Comparison of ENCODE assay signal across 22 cellular contexts in the genomic region with DNA sequence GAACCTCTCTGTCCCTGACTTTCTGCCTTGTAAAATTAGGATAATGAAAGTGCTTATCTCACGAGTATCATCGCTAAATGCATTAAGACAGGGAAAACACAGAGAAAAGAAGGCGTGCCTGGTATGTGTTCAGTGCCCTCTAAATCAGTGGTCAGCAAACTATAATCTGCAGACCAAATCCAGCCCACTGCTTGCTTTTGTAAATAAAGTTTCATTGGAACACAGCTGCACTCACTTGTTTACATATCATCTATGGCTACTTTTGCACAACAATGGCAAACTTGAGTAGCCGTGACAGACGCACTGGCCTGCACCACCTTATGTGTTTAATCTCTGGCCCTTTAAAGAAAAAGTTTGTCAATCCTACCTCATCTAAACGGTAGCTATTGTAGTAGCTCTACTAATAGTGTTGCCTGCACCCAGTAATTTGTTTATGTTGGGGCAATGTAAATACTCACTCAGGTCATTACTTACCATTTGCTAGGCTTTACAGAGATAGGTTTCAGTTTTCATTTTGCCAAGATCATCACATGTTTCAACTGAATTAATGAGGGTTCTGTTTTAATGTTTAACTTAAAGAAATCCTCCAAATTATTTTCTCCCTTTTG.
DNase-seq lines count a peak whose midpoint lies in the region; ATAC-seq and TF ChIP-seq lines count a peak whose summit lies in the region.
"Had no signal": no experiment of that assay in that cellular context is flagged by ENCODE, and none has a peak within 500 bp of the region (broad histone marks: within the 10 kb centered on the region; RNA-seq: fewer than 3 reads in every experiment).

No MANE protein-coding gene starts in this region.

- no peaks in the 10 kb centered on the region for H4K20me1 ChIP-seq in MM.1S (ENCODE audit: insufficient read depth, low read length)

- DNase-seq in DMS153 (lab: John Stamatoyannopoulos, UW) (peak; percentile 4), DMS153 treated with DMSO at 0.1 percent for 48 hours (lab: John Stamatoyannopoulos, UW; ENCODE audit: unreplicated experiment) (no peak), COLO668 (lab: John Stamatoyannopoulos, UW; ENCODE audit: unreplicated experiment) (peak; percentile 16), MM.1S (peak; percentile 15), dermis blood vessel endothelial cell (peak; percentile 23), DMS53 treated with DMSO at 0.1 percent for 48 hours (lab: John Stamatoyannopoulos, UW; ENCODE audit: unreplicated experiment) (no peak), DMS79 (lab: John Stamatoyannopoulos, UW) (no peak)
- DNase-seq: activated CD8-positive, alpha-beta T cell treated with anti-CD3 and anti-CD28 coated beads for 36 hours; activated gamma-delta T cell treated with Interleukin-2 at 50 U/mL for 16 hours; CD8-positive, alpha-beta T cell; DMS79 treated with DMSO at 0.1 percent for 48 hours; effector memory CD8-positive, alpha-beta T cell; esophagus squamous epithelium; GM23248; spleen; stimulated activated CD4-positive, alpha-beta T cell treated with anti-CD3 and anti-CD28 coated beads, Interleukin-4, amount 100 ng/mL, for 4 hours; T-helper 9 cell; trophoblast cell had no signal

- no peak overlapping the region for H3K27ac ChIP-seq in MM.1S (ENCODE audit: low read length)
- H3K27ac ChIP-seq: 22Rv1, GM23248, neutrophil, spleen had no signal

- no peaks in the 10 kb centered on the region for H3F3A ChIP-seq in MM.1S (ENCODE audit: insufficient read depth, low read length)

- peaks cover 6% of the 10 kb centered on the region; the same call in 1 of the 2 replicates for H3K4me1 ChIP-seq in MM.1S (ENCODE audit: low read length)
- H3K4me1 ChIP-seq: esophagus squamous epithelium had no signal

- H3K27me3 ChIP-seq in MM.1S (replicated peaks; ENCODE audit: insufficient read depth, low read length) = no peaks in the 10 kb centered on the region
- H3K27me3 ChIP-seq: esophagus squamous epithelium, spleen had no signal

- TF ChIP-seq CTCF in MM.1S (IDR thresholded peaks at IDR 0.05; ENCODE audit: low read length) = no peak

- H3K79me2 ChIP-seq in MM.1S (ENCODE audit: low read length) = no peaks in the 10 kb centered on the region

- H3K36me3 ChIP-seq in MM.1S (replicated peaks; ENCODE audit: insufficient read depth, low read length) = no peaks in the 10 kb centered on the region
- H3K36me3 ChIP-seq: esophagus squamous epithelium, neutrophil, spleen had no signal

- no peak for ATAC-seq in HG02678 (IDR thresholded peaks at IDR 0.05; ENCODE audit: unreplicated experiment)
- ATAC-seq: activated CD4-positive, CD25-positive, alpha-beta regulatory T cell treated with anti-CD3 and anti-CD28 coated beads, Interleukin-2, amount 50 U/mL, for 24 hours; activated CD8-positive, alpha-beta T cell treated with anti-CD3 and anti-CD28 coated beads for 36 hours; CD8-positive, alpha-beta T cell; effector memory CD8-positive, alpha-beta T cell had no signal

- H3K4me3 ChIP-seq in MM.1S (ENCODE audit: low read length) = no peak overlapping the region
- H3K4me3 ChIP-seq: esophagus squamous epithelium, GM23248, spleen had no signal

- H3K9ac ChIP-seq in MM.1S (ENCODE audit: low read length) = no peak overlapping the region
- H3K9ac ChIP-seq: GM23248 had no signal

- no peaks in the 10 kb centered on the region for H3K9me3 ChIP-seq in MM.1S (replicated peaks; ENCODE audit: insufficient read depth, low read length)
- H3K9me3 ChIP-seq: esophagus squamous epithelium, neutrophil, spleen had no signal

- no peaks in the 10 kb centered on the region for H3K9me2 ChIP-seq in MM.1S (replicated peaks; ENCODE audit: insufficient read depth, low read length)

- H3K4me2 ChIP-seq in MM.1S (ENCODE audit: low read depth, low read length) = peak overlapping the region; percentile 11; the same call in 1 of the 2 replicates

- H2AFZ ChIP-seq in MM.1S (ENCODE audit: low read length) = no peak overlapping the region
- H2AFZ ChIP-seq: GM23248 had no signal

Comparison
In these comparisons a context has a peak if more than half of its experiments do, and no peak if none do; other contexts are left out.
1. DNase-seq: peak in DMS153 (single experiment), COLO668 (single experiment), MM.1S (single experiment) and dermis blood vessel endothelial cell (single experiment); none in DMS153 treated with DMSO at 0.1 percent for 48 hours (single experiment), DMS53 treated with DMSO at 0.1 percent for 48 hours (single experiment) and DMS79 (single experiment).